In the genomic region with DNA sequence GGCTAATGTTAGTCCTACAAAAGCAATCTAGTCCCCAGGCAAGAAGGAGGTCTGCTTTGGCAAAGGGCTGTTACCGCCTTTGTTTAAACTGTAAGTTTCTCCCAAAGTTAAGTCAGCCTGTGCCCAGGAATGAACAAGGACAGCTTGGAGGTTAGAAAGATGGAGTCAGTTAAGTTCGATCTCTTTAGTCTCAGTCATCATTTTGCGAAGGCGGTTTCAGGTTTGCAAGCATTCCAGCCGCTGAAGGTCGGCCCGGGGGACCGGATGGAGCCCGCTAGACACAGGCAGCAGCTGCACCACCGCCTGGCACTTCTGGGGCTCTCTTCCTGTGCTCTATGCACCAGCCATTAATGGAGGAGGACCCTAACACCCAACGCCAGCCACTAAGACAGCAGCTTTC, we compare ENCODE assay signal across 9 cellular contexts.
DNase-seq lines count a peak whose midpoint lies in the region; ATAC-seq and TF ChIP-seq lines count a peak whose summit lies in the region.
"Had no signal": no experiment of that assay in that cellular context is flagged by ENCODE, and none has a peak within 500 bp of the region (broad histone marks: within the 10 kb centered on the region; RNA-seq: fewer than 3 reads in every experiment).

No MANE protein-coding gene starts in this region.

- peak overlapping the region; percentile 64; the same call in 1 of the 2 replicates for H2BK120ac ChIP-seq in IMR-90 (ENCODE audit: low read depth, low read length)

- no peak for ATAC-seq in IMR-90 (ENCODE audit: low read depth)

- no peaks in the 10 kb centered on the region for H3K9me3 Mint-ChIP-seq in nephron

- intact Hi-C loops in A673 (cut with micrococcal nuclease; ENCODE audit: unreplicated experiment): no loop called here
- intact Hi-C loops in IMR-90 (cut with micrococcal nuclease): no loop called here

- WGBS in IMR-90 (ENCODE audit: extremely low coverage in 2 of 2, insufficient read length in 1 of 2), 2 experiments: 73% methylated on average over 3 of the region's 11 CpGs; no CpG with 5 or more reads in 1 of the 2 experiments

- peaks cover 52 to 97% of the 10 kb centered on the region in 2 experiments for H3K79me1 ChIP-seq in IMR-90 (ENCODE audit: low read depth in 1 of 2, low read length in 2 of 2)

- H3K4me1 ChIP-seq in A673 (ENCODE audit: insufficient read depth, low read length, poor library complexity, severe bottlenecking): peaks cover 34% of the 10 kb centered on the region
- peaks cover 47% of the 10 kb centered on the region for H3K4me1 ChIP-seq in IMR-90 (ENCODE audit: control insufficient read depth, insufficient read depth, low read length)

- no peak for DNase-seq in A673 (ENCODE audit: low spot score)
- DNase-seq in IMR-90: no peak
- DNase-seq in coronary artery (ENCODE audit: low spot score): no peak
- DNase-seq in DMS153 (lab: John Stamatoyannopoulos, UW): no peak
- DNase-seq in SW 1271 (lab: John Stamatoyannopoulos, UW): no peak
- no peak for DNase-seq in activated effector memory CD4-positive, alpha-beta T cell treated with anti-CD3 and anti-CD28 coated beads, Interleukin-2, amount 50 U/mL, for 16 hours
- DNase-seq in T1000 (lab: John Stamatoyannopoulos, UW): no peak
- DNase-seq: DMS 273 treated with DMSO at 0.1 percent for 48 hours had no signal

- no peaks in the 10 kb centered on the region for H3K36me3 Mint-ChIP-seq in nephron (ENCODE audit: low read depth)

- H3K56ac ChIP-seq in IMR-90 (ENCODE audit: extremely low read depth, insufficient read depth, low read length): peak overlapping the region; percentile 28; the same call in 1 of the 2 replicates

- dilution Hi-C loops in IMR-90 (cut with HindIII; ENCODE audit: low sequenced_read_pairs, unreplicated experiment): no loop called here

- in situ Hi-C loops in IMR-90 (cut with MboI; ENCODE audit: low sequenced_read_pairs): no loop called here

- CTCF ChIA-PET in A673 (lab: Charles Lee): no interaction called here
- CTCF ChIA-PET in IMR-90 (lab: Yijun Ruan, JAX): interaction anchor here (0.6 to 1.9 kb wide), 3 partner anchors 40 to 189 kb away, joined by 3 to 6 read pairs (median 3); no protein-coding TSS in a partner anchor

- H4K91ac ChIP-seq in IMR-90 (ENCODE audit: insufficient read depth, low read depth, low read length): peak overlapping the region; percentile 29

- H2AK9ac ChIP-seq in IMR-90 (replicated peaks; ENCODE audit: low read depth, low read length, poor library complexity): no peak overlapping the region

- peak overlapping the region; percentile 35; the same call in 1 of the 2 replicates for H2AK5ac ChIP-seq in IMR-90 (ENCODE audit: low read depth, low read length)

- H3K27me3 ChIP-seq in A673 (replicated peaks; ENCODE audit: insufficient read depth, low read depth, low read length, poor library complexity) (no peaks in the 10 kb centered on the region), IMR-90 (ENCODE audit: control insufficient read depth, insufficient read depth, low read length) (no peaks in the 10 kb centered on the region)

- H3K27ac ChIP-seq in A673 (ENCODE audit: low read depth, low read length, poor library complexity, severe bottlenecking) (peak overlapping the region; percentile 82), IMR-90 (ENCODE audit: insufficient read depth, low read length) (no peak overlapping the region), coronary artery (peak overlapping the region; percentile 83 to 86)

- H3K18ac ChIP-seq in IMR-90 (ENCODE audit: low read depth, low read length): no peak overlapping the region

- H3K27ac Mint-ChIP-seq in nephron: peak overlapping the region; percentile 32 to 92 (median 79)

- peaks cover 91% of the 10 kb centered on the region for H4K20me1 ChIP-seq in IMR-90 (ENCODE audit: insufficient read depth, low read length)

- no peak overlapping the region for H2BK5ac ChIP-seq in IMR-90 (ENCODE audit: low read depth, low read length, poor library complexity, severe bottlenecking)

- H3K4me2 ChIP-seq in IMR-90 (ENCODE audit: low read depth, low read length): no peak overlapping the region

- peak overlapping the region; percentile 36; the same call in 1 of the 2 replicates for H2BK20ac ChIP-seq in IMR-90 (ENCODE audit: low read depth, low read length)

- H3K14ac ChIP-seq in IMR-90 (replicated peaks; ENCODE audit: low read depth, low read length): peak overlapping the region; percentile 25

- POLR2A ChIA-PET in A673 (lab: Charles Lee; ENCODE audit: low non-redundant PET): no interaction called here
- POLR2A ChIA-PET in IMR-90 (lab: Charles Lee; ENCODE audit: unreplicated experiment): no interaction called here

- peak overlapping the region; percentile 82; the same call in 1 of the 2 replicates for H3K23ac ChIP-seq in IMR-90 (ENCODE audit: low read depth, low read length)

- H2BK15ac ChIP-seq in IMR-90 (ENCODE audit: low read depth, low read length): no peak overlapping the region

- H3K9ac ChIP-seq in IMR-90 (ENCODE audit: low read depth, low read length): no peak overlapping the region

- no peak for TF ChIP-seq POLR2A in IMR-90 (IDR thresholded peaks at IDR 0.05; ENCODE audit: low read depth, low read length)

- BruUV-seq in A673 (replicated peaks; lab: Mats Ljungman, UMichigan): no TSS peak
- BruUV-seq in IMR-90 (replicated peaks; lab: Mats Ljungman, UMichigan): no TSS peak

- no peaks in the 10 kb centered on the region for H3K27me3 Mint-ChIP-seq in nephron (ENCODE audit: low read depth)

- peaks cover 88% of the 10 kb centered on the region for H3K4me1 Mint-ChIP-seq in nephron

- H3K4me3 Mint-ChIP-seq in nephron: peak overlapping the region in 1 of 3 experiments; percentile 14

- no peak for TF ChIP-seq RAD21 in IMR-90 (IDR thresholded peaks at IDR 0.05; ENCODE audit: low read length)

- H4K5ac ChIP-seq in IMR-90 (ENCODE audit: low read depth, low read length): no peak overlapping the region

- H2AFZ ChIP-seq in IMR-90 (replicated peaks; ENCODE audit: low read length, poor library complexity): no peak overlapping the region

- H3K4ac ChIP-seq in IMR-90 (ENCODE audit: low read depth, low read length): peak overlapping the region; percentile 59

- TF ChIP-seq CTCF in A673 (conservative IDR thresholded peaks at IDR 0.05; ENCODE audit: low read depth, low read length) (no peak), IMR-90 (conservative IDR thresholded peaks at IDR 0.05; ENCODE audit: low read depth, low read length) (no peak), coronary artery (IDR thresholded peaks at IDR 0.05) (no peak), nephron (IDR thresholded peaks at IDR 0.05; ENCODE audit: unreplicated experiment in 3 of 3) (no peak)

- H3K4me3 ChIP-seq in A673 (ENCODE audit: low read depth, low read length, poor library complexity, severe bottlenecking) (no peak overlapping the region), IMR-90 (ENCODE audit: insufficient read depth, low read depth, low read length) (no peak overlapping the region), coronary artery (no peak overlapping the region)

- peak overlapping the region in 1 of 2 experiments; percentile 22; a peak in 1 of 4 replicates for H4K8ac ChIP-seq in IMR-90 (ENCODE audit: low read depth in 2 of 2, low read length in 2 of 2)

- no peaks in the 10 kb centered on the region for H3K36me3 ChIP-seq in A673 (ENCODE audit: insufficient read depth, low read length, poor library complexity, severe bottlenecking)
- H3K36me3 ChIP-seq in IMR-90 (ENCODE audit: control insufficient read depth, insufficient read depth, low read length): peaks cover 6% of the 10 kb centered on the region

- H3K9me1 ChIP-seq in IMR-90 (ENCODE audit: insufficient read depth, low read length): peaks cover 68% of the 10 kb centered on the region

- H3K9me3 ChIP-seq in A673 (ENCODE audit: low read depth, low read length, poor library complexity, severe bottlenecking) (no peaks in the 10 kb centered on the region), IMR-90 (ENCODE audit: control insufficient read depth, insufficient read depth, low read length) (no peaks in the 10 kb centered on the region)

TF ChIP-seq in IMR-90, 13 proteins besides CTCF, POLR2A, EP300 and RAD21:
- TF ChIP-seq FOS (IDR thresholded peaks at IDR 0.05; ENCODE audit: low read depth, low read length): no peak
- TF ChIP-seq, protein P1, sequence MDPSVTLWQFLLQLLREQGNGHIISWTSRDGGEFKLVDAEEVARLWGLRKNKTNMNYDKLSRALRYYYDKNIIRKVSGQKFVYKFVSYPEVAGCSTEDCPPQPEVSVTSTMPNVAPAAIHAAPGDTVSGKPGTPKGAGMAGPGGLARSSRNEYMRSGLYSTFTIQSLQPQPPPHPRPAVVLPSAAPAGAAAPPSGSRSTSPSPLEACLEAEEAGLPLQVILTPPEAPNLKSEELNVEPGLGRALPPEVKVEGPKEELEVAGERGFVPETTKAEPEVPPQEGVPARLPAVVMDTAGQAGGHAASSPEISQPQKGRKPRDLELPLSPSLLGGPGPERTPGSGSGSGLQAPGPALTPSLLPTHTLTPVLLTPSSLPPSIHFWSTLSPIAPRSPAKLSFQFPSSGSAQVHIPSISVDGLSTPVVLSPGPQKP (IDR thresholded peaks at IDR 0.05; ENCODE audit: borderline replicate concordance, low read depth, low read length): no peak
- TF ChIP-seq, protein P2, sequence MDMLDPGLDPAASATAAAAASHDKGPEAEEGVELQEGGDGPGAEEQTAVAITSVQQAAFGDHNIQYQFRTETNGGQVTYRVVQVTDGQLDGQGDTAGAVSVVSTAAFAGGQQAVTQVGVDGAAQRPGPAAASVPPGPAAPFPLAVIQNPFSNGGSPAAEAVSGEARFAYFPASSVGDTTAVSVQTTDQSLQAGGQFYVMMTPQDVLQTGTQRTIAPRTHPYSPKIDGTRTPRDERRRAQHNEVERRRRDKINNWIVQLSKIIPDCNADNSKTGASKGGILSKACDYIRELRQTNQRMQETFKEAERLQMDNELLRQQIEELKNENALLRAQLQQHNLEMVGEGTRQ (IDR thresholded peaks at IDR 0.05; ENCODE audit: low read depth, low read length): no peak
- no peak for TF ChIP-seq RCOR1 (IDR thresholded peaks at IDR 0.05; ENCODE audit: insufficient replicate concordance, low read length)
